Comparison of ENCODE assay signal across 2 cellular contexts in genomic region chr18:75289762-75290161, GRCh38.
TF ChIP-seq lines count a peak whose summit lies in the region.

No MANE protein-coding gene starts in this region.

TF ChIP-seq in HepG2, 621 proteins besides CTCF, POLR2A, EP300 and RAD21 (continued from another document):
- no peak for TF ChIP-seq ZNF225 (CRISPR knock-in tag; IDR thresholded peaks at IDR 0.05)
- TF ChIP-seq, protein P1, sequence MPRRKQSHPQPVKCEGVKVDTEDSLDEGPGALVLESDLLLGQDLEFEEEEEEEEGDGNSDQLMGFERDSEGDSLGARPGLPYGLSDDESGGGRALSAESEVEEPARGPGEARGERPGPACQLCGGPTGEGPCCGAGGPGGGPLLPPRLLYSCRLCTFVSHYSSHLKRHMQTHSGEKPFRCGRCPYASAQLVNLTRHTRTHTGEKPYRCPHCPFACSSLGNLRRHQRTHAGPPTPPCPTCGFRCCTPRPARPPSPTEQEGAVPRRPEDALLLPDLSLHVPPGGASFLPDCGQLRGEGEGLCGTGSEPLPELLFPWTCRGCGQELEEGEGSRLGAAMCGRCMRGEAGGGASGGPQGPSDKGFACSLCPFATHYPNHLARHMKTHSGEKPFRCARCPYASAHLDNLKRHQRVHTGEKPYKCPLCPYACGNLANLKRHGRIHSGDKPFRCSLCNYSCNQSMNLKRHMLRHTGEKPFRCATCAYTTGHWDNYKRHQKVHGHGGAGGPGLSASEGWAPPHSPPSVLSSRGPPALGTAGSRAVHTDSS (CRISPR knock-in tag; conservative IDR thresholded peaks at IDR 0.05): no peak
- TF ChIP-seq ZFP36L2 (CRISPR knock-in tag; IDR thresholded peaks at IDR 0.05): no peak
- TF ChIP-seq MAFF (IDR thresholded peaks at IDR 0.05; ENCODE audit: low read depth, low read length): peak; percentile 68
- TF ChIP-seq ZNF749 (CRISPR knock-in tag; IDR thresholded peaks at IDR 0.05; ENCODE audit: borderline replicate concordance): no peak
- TF ChIP-seq, protein P2, sequence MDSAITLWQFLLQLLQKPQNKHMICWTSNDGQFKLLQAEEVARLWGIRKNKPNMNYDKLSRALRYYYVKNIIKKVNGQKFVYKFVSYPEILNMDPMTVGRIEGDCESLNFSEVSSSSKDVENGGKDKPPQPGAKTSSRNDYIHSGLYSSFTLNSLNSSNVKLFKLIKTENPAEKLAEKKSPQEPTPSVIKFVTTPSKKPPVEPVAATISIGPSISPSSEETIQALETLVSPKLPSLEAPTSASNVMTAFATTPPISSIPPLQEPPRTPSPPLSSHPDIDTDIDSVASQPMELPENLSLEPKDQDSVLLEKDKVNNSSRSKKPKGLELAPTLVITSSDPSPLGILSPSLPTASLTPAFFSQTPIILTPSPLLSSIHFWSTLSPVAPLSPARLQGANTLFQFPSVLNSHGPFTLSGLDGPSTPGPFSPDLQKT (CRISPR knock-in tag; IDR thresholded peaks at IDR 0.05; ENCODE audit: borderline replicate concordance): no peak
- TF ChIP-seq KMT2A (CRISPR knock-in tag; IDR thresholded peaks at IDR 0.05): no peak
- TF ChIP-seq SMAD3 (CRISPR knock-in tag; IDR thresholded peaks at IDR 0.05): no peak
- no peak for TF ChIP-seq ZHX1 (CRISPR knock-in tag; IDR thresholded peaks at IDR 0.05; ENCODE audit: low read depth)
- no peak for TF ChIP-seq THYN1 (CRISPR knock-in tag; IDR thresholded peaks at IDR 0.05; ENCODE audit: borderline replicate concordance, low read depth)
- no peak for TF ChIP-seq HNRNPLL (IDR thresholded peaks at IDR 0.05; ENCODE audit: low read depth, low read length, poor library complexity, severe bottlenecking)
- TF ChIP-seq HMG20A (CRISPR knock-in tag; IDR thresholded peaks at IDR 0.05; ENCODE audit: borderline replicate concordance): no peak
- peak; percentile 50 to 69; a peak in 3 of 4 replicates for TF ChIP-seq MAFK (conservative IDR thresholded peaks at IDR 0.05 in 1 of 2, IDR thresholded peaks at IDR 0.05 in 1 of 2; ENCODE audit: low read length in 2 of 2)
- TF ChIP-seq GTF3A (CRISPR knock-in tag; conservative IDR thresholded peaks at IDR 0.05): no peak
- TF ChIP-seq IKZF4 (CRISPR knock-in tag; IDR thresholded peaks at IDR 0.05; ENCODE audit: borderline replicate concordance, low read depth, not compliant biosample characterization): no peak

TF ChIP-seq in IMR-90, 13 proteins besides CTCF, POLR2A, EP300 and RAD21 (continued from another document):
- no peak for TF ChIP-seq NFE2L2 (IDR thresholded peaks at IDR 0.05; ENCODE audit: low read depth, low read length)
- TF ChIP-seq CHD1 (IDR thresholded peaks at IDR 0.05; ENCODE audit: low read depth, low read length): no peak
